In the genomic region with DNA sequence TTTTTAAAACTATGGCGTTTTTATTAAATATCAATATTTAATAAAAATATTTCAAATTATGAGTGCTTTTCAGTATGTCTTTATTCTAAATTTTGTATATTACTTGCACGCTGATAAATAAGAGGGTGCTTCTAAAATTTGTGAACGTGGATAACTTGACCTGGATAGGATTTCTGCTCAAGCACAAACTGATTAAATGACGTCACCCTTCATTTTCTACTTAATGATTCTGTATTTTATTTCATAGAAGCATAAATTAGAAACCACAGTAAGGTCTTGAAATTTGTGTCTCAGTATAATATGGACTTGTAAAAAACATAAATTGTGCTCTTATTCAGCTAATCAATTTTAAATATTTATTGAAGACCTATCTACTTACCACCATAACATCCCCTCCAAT, we compare ENCODE assay signal across 28 cellular contexts.
"Had no signal": no experiment of that assay in that cellular context is flagged by ENCODE, and none has a peak within 500 bp of the region (broad histone marks: within the 10 kb centered on the region; RNA-seq: fewer than 3 reads in every experiment).

No MANE protein-coding gene starts in this region.

- FAIRE-seq: colon, endometrium, endothelial cell of umbilical vein, frontal cortex had no signal

- H3K4me3 ChIP-seq: colonic mucosa, coronary artery, dorsolateral prefrontal cortex, esophagus muscularis mucosa, esophagus squamous epithelium, gastrocnemius medialis, gastroesophageal sphincter, heart left ventricle, heart right ventricle had no signal

- H3K27ac ChIP-seq: colonic mucosa, coronary artery, dorsolateral prefrontal cortex, epithelial cell of prostate, esophagus muscularis mucosa, esophagus squamous epithelium, foreskin keratinocyte, gastrocnemius medialis, gastroesophageal sphincter, heart left ventricle, heart right ventricle had no signal

- H3K36me3 ChIP-seq: colonic mucosa, esophagus muscularis mucosa, esophagus squamous epithelium, gastrocnemius medialis, gastroesophageal sphincter, heart left ventricle, heart right ventricle had no signal

- ATAC-seq: effector memory CD8-positive, alpha-beta T cell; esophagus mucosa; foreskin keratinocyte; gastrocnemius medialis; gastroesophageal sphincter; heart left ventricle; heart right ventricle had no signal

- H3K4me1 ChIP-seq: colonic mucosa, esophagus muscularis mucosa, esophagus squamous epithelium, foreskin keratinocyte, gastrocnemius medialis, gastroesophageal sphincter, heart left ventricle, heart right ventricle had no signal

- H3K9me3 ChIP-seq: colonic mucosa, esophagus muscularis mucosa, esophagus squamous epithelium, gastrocnemius medialis, gastroesophageal sphincter, heart left ventricle, heart right ventricle had no signal

- H3K27me3 ChIP-seq: colonic mucosa, esophagus muscularis mucosa, esophagus squamous epithelium, foreskin keratinocyte, gastrocnemius medialis, gastroesophageal sphincter, heart left ventricle, heart right ventricle had no signal

- DNase-seq: colonic mucosa; cortex of kidney; dermis blood vessel endothelial cell; dorsolateral prefrontal cortex; effector CD4-positive, alpha-beta T cell; effector CD8-positive, alpha-beta T cell; effector memory CD4-positive, alpha-beta T cell; effector memory CD8-positive, alpha-beta T cell; endodermal cell; erythroblast; esophagus squamous epithelium; foreskin fibroblast; foreskin keratinocyte; foreskin melanocyte; gastrocnemius medialis; glutamatergic neuron; head of caudate nucleus; heart left ventricle; heart right ventricle had no signal
